In genomic region chr2:136167721-136168470, GRCh38 we compare ENCODE assay signal across 17 cellular contexts. TPM values are rescaled to one million over a fixed set of nuclear protein-coding genes. Genes with fewer than 3 reads are reported as not detected.
DNase-seq lines count a peak whose midpoint lies in the region; ATAC-seq and TF ChIP-seq lines count a peak whose summit lies in the region.
"Had no signal": no experiment of that assay in that cellular context is flagged by ENCODE, and none has a peak within 500 bp of the region (broad histone marks: within the 10 kb centered on the region; RNA-seq: fewer than 3 reads in every experiment).

No MANE protein-coding gene starts in this region.

- H3K4me3 Mint-ChIP-seq in CD14-positive monocyte (no peak overlapping the region), nephron progenitor cell (peak overlapping the region; percentile 53)
- H3K4me3 Mint-ChIP-seq in activated T-helper 17 cell treated with anti-CD3 and anti-CD28 coated beads, Interleukin-2, amount 50 U/mL, for 72 hours, result no peak overlapping the region

- H3K9me3 Mint-ChIP-seq in CD14-positive monocyte, result peaks cover 0 to 2% (median 0%) of the 10 kb centered on the region in 7 donors
- H3K9me3 Mint-ChIP-seq in activated T-helper 17 cell treated with anti-CD3 and anti-CD28 coated beads, Interleukin-2, amount 50 U/mL, for 72 hours, result peaks cover 3% of the 10 kb centered on the region
- H3K9me3 Mint-ChIP-seq in nephron progenitor cell, result peaks cover 4% of the 10 kb centered on the region

- H3K27me3 Mint-ChIP-seq in CD14-positive monocyte (ENCODE audit: low read depth in 3 of 3) (peaks cover 0 to 1% (median 0%) of the 10 kb centered on the region in 3 donors), nephron progenitor cell (ENCODE audit: low read depth, poor library complexity) (peaks cover 4% of the 10 kb centered on the region)
- H3K27me3 Mint-ChIP-seq in activated T-helper 17 cell treated with anti-CD3 and anti-CD28 coated beads, Interleukin-2, amount 50 U/mL, for 72 hours, result no peaks in the 10 kb centered on the region

- H3K4me3 ChIP-seq in upper lobe of left lung, result no peak overlapping the region

- DNase-seq in CD14-positive monocyte (ENCODE audit: low spot score) (no peak), NCI-H2227 (lab: John Stamatoyannopoulos, UW; ENCODE audit: unreplicated experiment) (peak; percentile 48), nephron progenitor cell (peak; percentile 8), GM13977 (ENCODE audit: low spot score) (no peak), upper lobe of left lung (no peak)
- DNase-seq: C1 segment of cervical spinal cord, COR-L47, HCEC 1CT, NCI-H1092 treated with DMSO at 0.1 percent for 48 hours, NCI-H1694 treated with DMSO at 0.1 percent for 48 hours, NCI-H2171 treated with DMSO at 0.1 percent for 48 hours, NCI-H510A treated with DMSO at 0.1 percent for 48 hours, SHP77 treated with DMSO at 0.1 percent for 48 hours had no signal

- no peak for TF ChIP-seq CTCF in CD14-positive monocyte (IDR thresholded peaks at IDR 0.05)
- TF ChIP-seq CTCF in nephron progenitor cell (IDR thresholded peaks at IDR 0.05), result no peak
- TF ChIP-seq CTCF in GM13977 (IDR thresholded peaks at IDR 0.05; ENCODE audit: extremely low read depth, insufficient read depth, missing control alignments), result no peak
- no peak for TF ChIP-seq CTCF in upper lobe of left lung (IDR thresholded peaks at IDR 0.05)

- no peaks in the 10 kb centered on the region for H3K36me3 Mint-ChIP-seq in CD14-positive monocyte
- no peaks in the 10 kb centered on the region for H3K36me3 Mint-ChIP-seq in activated T-helper 17 cell treated with anti-CD3 and anti-CD28 coated beads, Interleukin-2, amount 50 U/mL, for 72 hours (ENCODE audit: low read depth)
- H3K36me3 Mint-ChIP-seq in nephron progenitor cell (ENCODE audit: low read depth), result no peaks in the 10 kb centered on the region

- TF ChIP-seq EP300 in upper lobe of left lung (IDR thresholded peaks at IDR 0.05), result no peak

- H3K9me3 ChIP-seq in upper lobe of left lung, result no peaks in the 10 kb centered on the region

- no peaks in the 10 kb centered on the region for H3K27me3 ChIP-seq in upper lobe of left lung

- no peak overlapping the region for H3K27ac ChIP-seq in upper lobe of left lung

- intact Hi-C loops in CD14-positive monocyte (cut with micrococcal nuclease), result no loop called here

- no peak for ATAC-seq in activated T-helper 17 cell treated with anti-CD3 and anti-CD28 coated beads, Interleukin-2, amount 50 U/mL, for 72 hours (replicated peaks)
- ATAC-seq in GM21529 (IDR thresholded peaks at IDR 0.05; ENCODE audit: unreplicated experiment), result no peak
- no peak for ATAC-seq in upper lobe of left lung (ENCODE audit: low FRiP score in 2 of 2)
- no peak for ATAC-seq in GM19397 (IDR thresholded peaks at IDR 0.05; ENCODE audit: unreplicated experiment)

- H3K36me3 ChIP-seq in upper lobe of left lung, result no peaks in the 10 kb centered on the region

- 56 to 64% methylated on average over 8 of the region's 8 CpGs for WGBS in upper lobe of left lung, 2 donors

- H3K4me1 ChIP-seq in upper lobe of left lung, result peaks cover 0 to 7% (median 0%) of the 10 kb centered on the region in 4 donors

- H3K27ac Mint-ChIP-seq in CD14-positive monocyte, result peak overlapping the region in 4 of 7 donors; percentile 48 to 54 (median 51)
- peak overlapping the region; percentile 11 for H3K27ac Mint-ChIP-seq in activated T-helper 17 cell treated with anti-CD3 and anti-CD28 coated beads, Interleukin-2, amount 50 U/mL, for 72 hours
- H3K27ac Mint-ChIP-seq in nephron progenitor cell, result peak overlapping the region; percentile 36

- H3K4me1 Mint-ChIP-seq in CD14-positive monocyte, result peaks cover 42% of the 10 kb centered on the region
- H3K4me1 Mint-ChIP-seq in activated T-helper 17 cell treated with anti-CD3 and anti-CD28 coated beads, Interleukin-2, amount 50 U/mL, for 72 hours, result peaks cover 12% of the 10 kb centered on the region
- peaks cover 65% of the 10 kb centered on the region for H3K4me1 Mint-ChIP-seq in nephron progenitor cell

- in situ Hi-C loops in GM13977 (cut with MboI; ENCODE audit: low pct_unique_long_range_greater_than_20kb, low sequenced_read_pairs, unreplicated experiment), result no loop called here

- TF ChIP-seq POLR2A in upper lobe of left lung (IDR thresholded peaks at IDR 0.05), result no peak

RNA-seq across cellular contexts. Expression of gene CXCR4, which starts 49.9 kb away (rescaled TPM):
- polyA plus RNA-seq in CD14-positive monocyte, result 100 to 1,000 TPM; 140 to 391 TPM
- total RNA-seq in activated T-helper 17 cell treated with anti-CD3 and anti-CD28 coated beads, Interleukin-2, amount 50 U/mL, for 72 hours, result 100 to 1,000 TPM; 330 to 360 TPM
- total RNA-seq in upper lobe of left lung, result 10 to 100 TPM; 27.3 to 71.2 (median 56.6) TPM
- total RNA-seq: HT1080 had no signal

Comparison
In these comparisons a context has a peak if more than half of its experiments do, and no peak if none do; other contexts are left out.
1. DNase-seq: peak in NCI-H2227 (single experiment) and nephron progenitor cell (single experiment); none in CD14-positive monocyte (single experiment), GM13977 (single experiment) and upper lobe of left lung (0 of 2).
2. RNA of gene CXCR4, which starts 49.9 kb away (total RNA-seq): 330 to 360 TPM in activated T-helper 17 cell treated with anti-CD3 and anti-CD28 coated beads, Interleukin-2, amount 50 U/mL, for 72 hours; 27.3 to 71.2 TPM in upper lobe of left lung; every median in the first group is over 4 times any median in the second.
3. Peak in every context shown above with its lines, with median percentiles within 50 percentile points of each other: H3K27ac Mint-ChIP-seq.